1 cellular context compared by ENCODE assay signal in genomic region chr1:204314209-204314892, GRCh38.
TF ChIP-seq lines count a peak whose summit lies in the region.

No MANE protein-coding gene starts in this region.

TF ChIP-seq in GM23338, 12 proteins besides CTCF, POLR2A, EP300 and RAD21 (continued from another document):
- TF ChIP-seq REST (IDR thresholded peaks at IDR 0.05; ENCODE audit: unreplicated experiment) (no peak), ZNF331 (CRISPR knock-in tag; IDR thresholded peaks at IDR 0.05; ENCODE audit: low read depth) (no peak), EZH2 (IDR thresholded peaks at IDR 0.05; ENCODE audit: low read depth, unreplicated experiment) (no peak), ZNF462 (CRISPR knock-in tag; IDR thresholded peaks at IDR 0.05) (no peak), POLR2AphosphoS5 (IDR thresholded peaks at IDR 0.05; ENCODE audit: low read depth) (no peak)
